Comparison of ENCODE assay signal across 7 cellular contexts in the genomic region with DNA sequence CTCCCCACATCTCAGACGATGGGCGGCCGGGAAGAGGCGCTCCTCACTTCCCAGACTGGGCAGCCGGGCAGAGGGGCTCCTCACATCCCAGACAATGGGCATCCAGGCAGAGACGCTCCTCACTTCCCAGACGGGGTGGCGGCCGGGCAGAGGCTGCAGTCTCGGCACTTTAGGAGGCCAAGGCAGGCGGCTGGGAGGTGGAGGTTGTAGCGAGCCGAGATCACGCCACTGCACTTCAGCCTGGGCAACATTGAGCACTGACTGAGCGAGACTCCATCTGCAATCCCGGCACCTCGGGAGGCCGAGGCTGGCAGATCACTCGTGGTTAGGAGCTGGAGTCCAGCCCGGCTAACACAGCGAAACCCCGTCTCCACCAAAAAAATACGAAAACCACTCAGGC. TPM values are rescaled to one million over a fixed set of nuclear protein-coding genes. Genes with fewer than 3 reads are reported as not detected.
"Had no signal": no experiment of that assay in that cellular context is flagged by ENCODE, and none has a peak within 500 bp of the region (broad histone marks: within the 10 kb centered on the region; RNA-seq: fewer than 3 reads in every experiment).

No MANE protein-coding gene starts in this region.

RNA-seq across cellular contexts. Expression of gene APOD, which starts 16.2 kb away (rescaled TPM):
- total RNA-seq: naive thymus-derived CD8-positive, alpha-beta T cell; natural killer cell; natural killer cell treated with Interleukin-12 subunit alpha and Interleukin-12 subunit beta and Interleukin-15 and Interleukin-18, amount 100 ng/mL, for 72 hours; progenitor cell of endocrine pancreas; renal cortical epithelial cell had no signal
- polyA plus RNA-seq: naive thymus-derived CD4-positive, alpha-beta T cell; naive thymus-derived CD8-positive, alpha-beta T cell; neural cell had no signal
